In the genomic region with DNA sequence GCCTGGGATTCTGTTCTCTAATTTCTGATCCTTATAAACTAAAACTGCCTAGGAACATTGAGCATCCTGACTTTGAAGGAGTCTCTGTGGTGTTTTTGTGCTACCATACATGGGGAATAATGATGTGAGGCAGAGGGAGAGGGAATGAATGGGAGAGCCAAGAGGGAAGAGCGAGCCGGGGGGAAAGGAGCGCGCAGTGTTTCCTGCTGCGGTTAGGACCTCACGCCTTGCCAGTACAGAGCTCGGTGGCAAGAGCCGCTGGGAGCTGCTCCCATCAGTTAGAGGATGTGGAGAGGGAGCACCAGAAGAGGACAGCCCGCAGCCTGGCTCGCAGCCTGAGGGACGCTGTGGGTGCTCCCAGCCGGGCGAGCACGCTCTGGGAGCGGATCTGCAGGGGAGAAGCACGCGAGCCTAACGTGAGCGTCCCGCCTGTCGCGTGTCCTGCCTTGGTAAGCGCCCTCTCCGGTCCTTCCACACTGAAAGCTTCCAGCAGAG, we compare ENCODE assay signal across 8 cellular contexts.
DNase-seq lines count a peak whose midpoint lies in the region; ATAC-seq and TF ChIP-seq lines count a peak whose summit lies in the region.

No MANE protein-coding gene starts in this region.

- no peak overlapping the region for H3K27ac Mint-ChIP-seq in activated naive CD4-positive, alpha-beta T cell treated with anti-CD3 and anti-CD28 coated beads for 36 hours
- peak overlapping the region; percentile 99 for H3K27ac Mint-ChIP-seq in activated CD8-positive, alpha-beta T cell treated with anti-CD3 and anti-CD28 coated beads, Interleukin-2, amount 10 ng/mL, durations not matched to agents 7 days and 5 days
- H3K27ac Mint-ChIP-seq in glutamatergic neuron (ENCODE audit: unreplicated experiment), result no peak overlapping the region

- ATAC-seq in HG03342 (IDR thresholded peaks at IDR 0.05; ENCODE audit: unreplicated experiment), result peak; percentile 1
- ATAC-seq in activated CD8-positive, alpha-beta T cell treated with anti-CD3 and anti-CD28 coated beads, Interleukin-2, amount 10 ng/mL, durations not matched to agents 7 days and 5 days, result peak; percentile 22

- peaks cover 4% of the 10 kb centered on the region for H3K36me3 Mint-ChIP-seq in activated naive CD4-positive, alpha-beta T cell treated with anti-CD3 and anti-CD28 coated beads for 36 hours (ENCODE audit: low read depth)
- peaks cover 20% of the 10 kb centered on the region for H3K36me3 Mint-ChIP-seq in activated CD8-positive, alpha-beta T cell treated with anti-CD3 and anti-CD28 coated beads, Interleukin-2, amount 10 ng/mL, durations not matched to agents 7 days and 5 days (ENCODE audit: low read depth)
- H3K36me3 Mint-ChIP-seq in glutamatergic neuron (ENCODE audit: unreplicated experiment), result no peaks in the 10 kb centered on the region

- no peak for TF ChIP-seq CTCF in glutamatergic neuron (IDR thresholded peaks at IDR 0.05; ENCODE audit: partially characterized antibody, unreplicated experiment)

- peak overlapping the region; percentile 71 for H3K4me3 Mint-ChIP-seq in activated naive CD4-positive, alpha-beta T cell treated with anti-CD3 and anti-CD28 coated beads for 36 hours
- peak overlapping the region; percentile 84 for H3K4me3 Mint-ChIP-seq in activated CD8-positive, alpha-beta T cell treated with anti-CD3 and anti-CD28 coated beads, Interleukin-2, amount 10 ng/mL, durations not matched to agents 7 days and 5 days
- peak overlapping the region; percentile 32 for H3K4me3 Mint-ChIP-seq in glutamatergic neuron (ENCODE audit: unreplicated experiment)

- H3K27me3 Mint-ChIP-seq in activated naive CD4-positive, alpha-beta T cell treated with anti-CD3 and anti-CD28 coated beads for 36 hours (ENCODE audit: low read depth), result no peaks in the 10 kb centered on the region
- no peaks in the 10 kb centered on the region for H3K27me3 Mint-ChIP-seq in activated CD8-positive, alpha-beta T cell treated with anti-CD3 and anti-CD28 coated beads, Interleukin-2, amount 10 ng/mL, durations not matched to agents 7 days and 5 days (ENCODE audit: low read depth)
- peaks cover 2% of the 10 kb centered on the region for H3K27me3 Mint-ChIP-seq in glutamatergic neuron (ENCODE audit: unreplicated experiment)

- CTCF ChIA-PET in activated naive CD4-positive, alpha-beta T cell treated with anti-CD3 and anti-CD28 coated beads for 36 hours (lab: Charles Lee), result interaction anchor here (0.7 to 3.0 kb wide), 7 partner anchors 18 to 230 kb away, joined by 3 to 16 read pairs (median 3); no protein-coding TSS in a partner anchor
- CTCF ChIA-PET in activated CD8-positive, alpha-beta T cell treated with anti-CD3 and anti-CD28 coated beads, Interleukin-2, amount 10 ng/mL, durations not matched to agents 7 days and 5 days (lab: Charles Lee), result interaction anchor here (0.9 to 4.5 kb wide), 13 partner anchors 11 to 455 kb away, joined by 3 to 46 read pairs (median 4); no protein-coding TSS in a partner anchor

- peaks cover 3% of the 10 kb centered on the region for H3K9me3 Mint-ChIP-seq in activated naive CD4-positive, alpha-beta T cell treated with anti-CD3 and anti-CD28 coated beads for 36 hours
- no peaks in the 10 kb centered on the region for H3K9me3 Mint-ChIP-seq in activated CD8-positive, alpha-beta T cell treated with anti-CD3 and anti-CD28 coated beads, Interleukin-2, amount 10 ng/mL, durations not matched to agents 7 days and 5 days (ENCODE audit: insufficient read depth)
- H3K9me3 Mint-ChIP-seq in glutamatergic neuron (ENCODE audit: unreplicated experiment), result no peaks in the 10 kb centered on the region

- peak; percentile 26 for DNase-seq in activated naive CD4-positive, alpha-beta T cell treated with anti-CD3 and anti-CD28 coated beads for 36 hours
- DNase-seq in activated naive CD4-positive, alpha-beta T cell treated with Interleukin-2 at 50 U/mL for 16 hours, result no peak
- DNase-seq in activated CD8-positive, alpha-beta T cell treated with anti-CD3 and anti-CD28 coated beads, Interleukin-2, amount 10 ng/mL, durations not matched to agents 7 days and 5 days, result peak; percentile 44
- no peak for DNase-seq in glutamatergic neuron
- DNase-seq in posterior cingulate gyrus, result peak in 9 of 10 donors; percentile 57 to 95 (median 72)
- DNase-seq in DMS153 (lab: John Stamatoyannopoulos, UW), result no peak
- DNase-seq in stimulated activated naive CD4-positive, alpha-beta T cell (lab: John Stamatoyannopoulos, UW), result no peak

- intact Hi-C loops in activated naive CD4-positive, alpha-beta T cell treated with anti-CD3 and anti-CD28 coated beads for 36 hours (cut with micrococcal nuclease), result loop anchor here (1.0 to 10.0 kb wide), 6 partner anchors 25 to 727 kb away; partner anchors contain the start of genes FAM210A, PTPN2 and RNMT
- intact Hi-C loops in posterior cingulate gyrus (cut with DNase I), result loop anchor here (1.0 kb wide), 1 partner anchor 46 kb away; no protein-coding TSS in a partner anchor

- POLR2A ChIA-PET in activated CD8-positive, alpha-beta T cell treated with anti-CD3 and anti-CD28 coated beads, Interleukin-2, amount 10 ng/mL, durations not matched to agents 7 days and 5 days (lab: Charles Lee), result interaction anchor here (0.5 to 5.1 kb wide), 15 partner anchors 13 to 474 kb away, joined by 3 to 61 read pairs (median 4); no protein-coding TSS in a partner anchor

- H3K4me1 Mint-ChIP-seq in activated naive CD4-positive, alpha-beta T cell treated with anti-CD3 and anti-CD28 coated beads for 36 hours (ENCODE audit: low read depth), result peaks cover 74% of the 10 kb centered on the region
- H3K4me1 Mint-ChIP-seq in activated CD8-positive, alpha-beta T cell treated with anti-CD3 and anti-CD28 coated beads, Interleukin-2, amount 10 ng/mL, durations not matched to agents 7 days and 5 days (ENCODE audit: low read depth), result peaks cover 92% of the 10 kb centered on the region
- H3K4me1 Mint-ChIP-seq in glutamatergic neuron (ENCODE audit: low read depth, unreplicated experiment), result peaks cover 8% of the 10 kb centered on the region

Comparison
In these comparisons a context has a peak if more than half of its experiments do, and no peak if none do; other contexts are left out.
1. DNase-seq: peak in activated naive CD4-positive, alpha-beta T cell treated with anti-CD3 and anti-CD28 coated beads for 36 hours (single experiment), activated CD8-positive, alpha-beta T cell treated with anti-CD3 and anti-CD28 coated beads, Interleukin-2, amount 10 ng/mL, durations not matched to agents 7 days and 5 days (single experiment) and posterior cingulate gyrus (9 of 10); none in activated naive CD4-positive, alpha-beta T cell treated with Interleukin-2 at 50 U/mL for 16 hours (single experiment), glutamatergic neuron (single experiment), DMS153 (single experiment) and stimulated activated naive CD4-positive, alpha-beta T cell (0 of 6).
2. H3K4me3 Mint-ChIP-seq: peak in every context shown above with its lines; median percentile 84 in activated CD8-positive, alpha-beta T cell treated with anti-CD3 and anti-CD28 coated beads, Interleukin-2, amount 10 ng/mL, durations not matched to agents 7 days and 5 days; 71 in activated naive CD4-positive, alpha-beta T cell treated with anti-CD3 and anti-CD28 coated beads for 36 hours; 32 in glutamatergic neuron.